Comparison of ENCODE assay signal across 8 cellular contexts in the genomic region with DNA sequence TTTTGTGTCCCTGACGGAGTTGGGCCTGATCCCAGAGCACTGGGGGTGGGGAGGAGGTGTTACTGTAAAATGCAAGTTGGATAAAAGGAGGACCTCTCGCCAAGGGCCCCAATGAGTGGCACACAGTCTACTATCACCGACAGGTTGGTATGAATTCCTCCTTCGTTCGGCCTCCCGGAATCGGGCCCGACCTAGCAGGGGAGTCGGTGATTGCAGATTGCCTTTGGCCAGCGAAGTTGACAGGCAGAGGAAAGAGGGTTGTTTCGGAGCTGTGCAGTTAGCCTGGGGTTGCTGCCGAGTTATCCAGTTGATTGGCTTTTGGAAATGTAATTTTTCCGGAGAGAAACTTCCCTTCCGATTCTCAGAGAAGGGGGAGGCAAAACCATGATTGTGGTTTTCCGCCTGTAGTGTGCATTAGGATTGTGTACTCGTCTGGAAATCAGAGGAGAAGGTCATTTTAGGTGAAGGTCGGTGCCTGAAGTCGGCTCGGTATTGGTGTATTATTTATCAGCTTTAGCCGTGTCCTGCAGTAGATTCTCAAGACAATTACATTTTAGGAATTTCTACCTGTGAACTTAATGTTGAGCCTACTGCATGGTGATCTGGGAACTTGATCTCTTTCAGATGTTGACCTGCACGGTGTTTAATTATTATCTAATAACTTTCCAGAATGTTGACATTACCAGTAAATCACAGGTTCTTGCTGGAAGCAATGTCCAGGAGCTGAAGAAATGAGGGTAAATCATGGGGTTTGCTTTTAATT.
A peak's percentile ranks its signal among the peaks of the same experiment; 100 is the strongest.
DNase-seq lines count a peak whose midpoint lies in the region; ATAC-seq and TF ChIP-seq lines count a peak whose summit lies in the region.

No MANE protein-coding gene starts in this region.

- DNase-seq in epithelial cell of esophagus (ENCODE audit: low read depth) (no peak), NCI-H2171 treated with DMSO at 0.1 percent for 48 hours (lab: John Stamatoyannopoulos, UW) (no peak), islet precursor cell (no peak)
- DNase-seq in activated CD4-positive, CD25-positive, alpha-beta regulatory T cell (lab: John Stamatoyannopoulos, UW), result no peak

- H3K4me1 ChIP-seq in muscle layer of duodenum (ENCODE audit: control insufficient read depth in 1 of 2, insufficient read depth in 2 of 2, low read length in 2 of 2), result peaks cover 8 to 35% of the 10 kb centered on the region in 2 donors

- H3K27ac ChIP-seq in C4-2B (peak overlapping the region; percentile 94), VCaP (peak overlapping the region; percentile 99), muscle layer of duodenum (ENCODE audit: low read length) (peak overlapping the region; percentile 97)

- no peaks in the 10 kb centered on the region for H3K27me3 ChIP-seq in muscle layer of duodenum (ENCODE audit: low read depth, low read length)

- H3K4me3 ChIP-seq in epithelial cell of esophagus (ENCODE audit: low read length) (peak overlapping the region; percentile 69), muscle layer of duodenum (ENCODE audit: low read depth in 1 of 2, low read length in 2 of 2) (peak overlapping the region; percentile 90 to 99)

- peaks cover 0 to 20% of the 10 kb centered on the region in 2 donors for H3K36me3 ChIP-seq in muscle layer of duodenum (ENCODE audit: control insufficient read depth in 1 of 2, insufficient read depth in 2 of 2, low read length in 2 of 2)

- no peak for TF ChIP-seq CTCF in C4-2B (conservative IDR thresholded peaks at IDR 0.05)
- TF ChIP-seq CTCF in VCaP (conservative IDR thresholded peaks at IDR 0.05), result no peak
- no peak for TF ChIP-seq CTCF in epithelial cell of esophagus (IDR thresholded peaks at IDR 0.05; ENCODE audit: insufficient read depth, low read depth, low read length, missing control alignments)

- peak; percentile 16 for ATAC-seq in HG03025 (IDR thresholded peaks at IDR 0.05; ENCODE audit: low FRiP score, unreplicated experiment)

- H3K9me3 ChIP-seq in muscle layer of duodenum (ENCODE audit: control insufficient read depth in 1 of 2, low read length in 2 of 2), result no peaks in the 10 kb centered on the region
